12 cellular contexts compared by ENCODE assay signal in genomic region chr14:73695997-73696396, GRCh38. TPM values are rescaled to one million over a fixed set of nuclear protein-coding genes. Genes with fewer than 3 reads are reported as not detected.
DNase-seq lines count a peak whose midpoint lies in the region; ATAC-seq, FAIRE-seq and TF ChIP-seq lines count a peak whose summit lies in the region.
"Had no signal": no experiment of that assay in that cellular context is flagged by ENCODE, and none has a peak within 500 bp of the region (broad histone marks: within the 10 kb centered on the region; RNA-seq: fewer than 3 reads in every experiment).

No MANE protein-coding gene starts in this region.

- H3K9me3 ChIP-seq in A549 = no peaks in the 10 kb centered on the region
- H3K9me3 ChIP-seq in Panc1 (ENCODE audit: control insufficient read depth, insufficient read depth, low read depth, low read length) = no peaks in the 10 kb centered on the region
- H3K9me3 ChIP-seq: BLaER1 had no signal

- ATAC-seq in A549 (no peak), GM18909 (IDR thresholded peaks at IDR 0.05; ENCODE audit: poor library complexity, unreplicated experiment) (peak; percentile 54), HG02763 (IDR thresholded peaks at IDR 0.05; ENCODE audit: unreplicated experiment) (peak; percentile 36), Panc1 (no peak)

- no peak overlapping the region for H3K27ac ChIP-seq in A549
- no peak overlapping the region for H3K27ac ChIP-seq in Panc1 (ENCODE audit: low read length)
- H3K27ac ChIP-seq: BLaER1 had no signal

- peak; percentile 13 for FAIRE-seq in A549 (lab: Jason Lieb, UNC)
- no peak for FAIRE-seq in RCC 7860 (lab: Jason Lieb, UNC)
- FAIRE-seq: TTC549 had no signal

- DNase-seq in A549 (ENCODE audit: low read depth in 1 of 2, low spot score in 1 of 2) (no peak), Panc1 (ENCODE audit: low read depth, low spot score) (no peak), RCC 7860 (ENCODE audit: low spot score) (no peak), NCI-H187 (lab: John Stamatoyannopoulos, UW) (no peak), NCI-H1930 (lab: John Stamatoyannopoulos, UW) (no peak), kidney glomerular epithelial cell (lab: John Stamatoyannopoulos, UW) (no peak)
- DNase-seq: anterior cingulate cortex, NCI-H446 had no signal

- no peak for TF ChIP-seq RAD21 in A549 (conservative IDR thresholded peaks at IDR 0.05 in 1 of 2, IDR thresholded peaks at IDR 0.05 in 1 of 2)

- in situ Hi-C loops in Panc1 (cut with HindIII; ENCODE audit: low pct_unique_long_range_greater_than_20kb, low sequenced_read_pairs) = no loop called here

- no peak overlapping the region for H3K4me3 ChIP-seq in A549
- H3K4me3 ChIP-seq in Panc1 (ENCODE audit: low read depth in 2 of 2, low read length in 2 of 2) = no peak overlapping the region
- H3K4me3 ChIP-seq: BLaER1 had no signal

- no peaks in the 10 kb centered on the region for H3K27me3 ChIP-seq in Panc1 (ENCODE audit: control insufficient read depth, insufficient read depth, low read length)
- H3K27me3 ChIP-seq: BLaER1 had no signal

- no peak for TF ChIP-seq EP300 in A549 (IDR thresholded peaks at IDR 0.05)

- TF ChIP-seq POLR2A in A549 (IDR thresholded peaks at IDR 0.05; ENCODE audit: low read length) = no peak

- BruUV-seq in Panc1 (replicated peaks; lab: Mats Ljungman, UMichigan) = TSS peak; percentile 28

- CTCF ChIA-PET in A549 (lab: Yijun Ruan, JAX) (interaction anchor here (0.6 kb wide), 1 partner anchor 138 kb away, joined by 3 read pairs; no protein-coding TSS in a partner anchor), Panc1 (lab: Charles Lee) (no interaction called here)

- TF ChIP-seq CTCF in A549 (IDR thresholded peaks at IDR 0.05) (no peak), Panc1 (IDR thresholded peaks at IDR 0.05) (no peak)

- no peaks in the 10 kb centered on the region for H3K36me3 ChIP-seq in Panc1 (ENCODE audit: control insufficient read depth, insufficient read depth, low read length)

- intact Hi-C loops in Panc1 (cut with micrococcal nuclease; ENCODE audit: unreplicated experiment) = no loop called here

- POLR2A ChIA-PET in A549 (lab: Yijun Ruan, JAX) (no interaction called here), Panc1 (lab: Charles Lee) (no interaction called here)

- 77% methylated on average over 2 of the region's 2 CpGs for WGBS in A549 (ENCODE audit: missing lambda C conversion rate)

- H3K4me1 ChIP-seq in A549 (peaks cover 24% of the 10 kb centered on the region), Panc1 (ENCODE audit: control insufficient read depth, insufficient read depth, low read length) (no peaks in the 10 kb centered on the region)
- H3K4me1 ChIP-seq: BLaER1 had no signal

- H3K4me2 ChIP-seq in A549 = peak overlapping the region; percentile 47; the same call in 2 of the 3 replicates
- H3K4me2 ChIP-seq: BLaER1 had no signal

TF ChIP-seq in A549, 52 proteins besides CTCF, POLR2A, EP300 and RAD21:
- TF ChIP-seq CHD4 (IDR thresholded peaks at IDR 0.05; ENCODE audit: borderline replicate concordance) = no peak
- TF ChIP-seq KDM5A (IDR thresholded peaks at IDR 0.05) = no peak
- TF ChIP-seq RARB (CRISPR knock-in tag; IDR thresholded peaks at IDR 0.05) = no peak
- TF ChIP-seq TP53 (CRISPR knock-in tag; IDR thresholded peaks at IDR 0.05) = no peak
- TF ChIP-seq ESRRA (IDR thresholded peaks at IDR 0.05; ENCODE audit: borderline replicate concordance, low read length) = no peak
- TF ChIP-seq EHMT2 (IDR thresholded peaks at IDR 0.05; ENCODE audit: low read depth) = no peak
- TF ChIP-seq NPAS2 (CRISPR knock-in tag; IDR thresholded peaks at IDR 0.05; ENCODE audit: borderline replicate concordance) = no peak
- TF ChIP-seq FOSB (CRISPR knock-in tag; IDR thresholded peaks at IDR 0.05) = no peak
- TF ChIP-seq EHF (CRISPR knock-in tag; IDR thresholded peaks at IDR 0.05) = no peak
- no peak for TF ChIP-seq USF2 (IDR thresholded peaks at IDR 0.05)
- no peak for TF ChIP-seq HOXB5 (CRISPR knock-in tag; IDR thresholded peaks at IDR 0.05)
- no peak for TF ChIP-seq MYC (IDR thresholded peaks at IDR 0.05; ENCODE audit: borderline replicate concordance, low read length)
- no peak for TF ChIP-seq BHLHE40 (IDR thresholded peaks at IDR 0.05; ENCODE audit: low read depth, low read length)

RNA-seq across cellular contexts. Expression of gene PNMA1, which starts 18.2 kb away (rescaled TPM):
- polyA plus RNA-seq in A549 (2011; rRNA removed) = 20.8 and 21.2 TPM in 2 replicates
- polyA plus RNA-seq in A549 (2012; cell fraction: cytosol; rRNA removed) = 25.0 and 27.8 TPM in 2 replicates
- polyA plus RNA-seq in A549 (2012; cell fraction: nucleus; rRNA removed) = 28.3 and 29.6 TPM in 2 replicates
- polyA plus RNA-seq in A549 (2017; fragmentation: RNase III; extraction: RNeasy Plus Mini Kit Qiagen cat#74134 plus additional on column Dnase treatment) = 43.4 to 49.8 TPM (median 47.3 TPM) in 3 replicates
- polyA minus RNA-seq in A549 (2011; rRNA and poly(A)+ RNA removed) = 6.2 and 10.5 TPM in 2 replicates
- 49.7 TPM for total RNA-seq in Panc1 (2021; ENCODE audit: unreplicated experiment)
- polyA plus RNA-seq in Panc1 (2012; ENCODE audit: insufficient read length) = 45.4 TPM

RNA-seq across cellular contexts. Expression of gene DNAL1, which starts 51.2 kb away (rescaled TPM):
- 9.2 and 16.3 TPM in 2 replicates for polyA plus RNA-seq in A549 (2011; rRNA removed)
- polyA plus RNA-seq in A549 (2012; cell fraction: cytosol; rRNA removed) = 1.7 and 2.2 TPM in 2 replicates
- 0.88 and 1.9 TPM in 2 replicates for polyA plus RNA-seq in A549 (2012; cell fraction: nucleus; rRNA removed)
- 7.8 to 8.3 TPM (median 8.3 TPM) in 3 replicates for polyA plus RNA-seq in A549 (2017; fragmentation: RNase III; extraction: RNeasy Plus Mini Kit Qiagen cat#74134 plus additional on column Dnase treatment)
- polyA minus RNA-seq in A549 (2011; rRNA and poly(A)+ RNA removed) = 3.7 TPM in 2 replicates
- total RNA-seq in Panc1 (2021; ENCODE audit: unreplicated experiment) = 15.2 TPM
- polyA plus RNA-seq in Panc1 (2012; ENCODE audit: insufficient read length) = 3.4 TPM

Comparison
In these comparisons a context has a peak if more than half of its experiments do, and no peak if none do; other contexts are left out.
1. ATAC-seq: peak in GM18909 (single experiment) and HG02763 (single experiment); none in A549 (0 of 2) and Panc1 (single experiment).